ENCODE assay signal across 2 cellular contexts in the genomic region with DNA sequence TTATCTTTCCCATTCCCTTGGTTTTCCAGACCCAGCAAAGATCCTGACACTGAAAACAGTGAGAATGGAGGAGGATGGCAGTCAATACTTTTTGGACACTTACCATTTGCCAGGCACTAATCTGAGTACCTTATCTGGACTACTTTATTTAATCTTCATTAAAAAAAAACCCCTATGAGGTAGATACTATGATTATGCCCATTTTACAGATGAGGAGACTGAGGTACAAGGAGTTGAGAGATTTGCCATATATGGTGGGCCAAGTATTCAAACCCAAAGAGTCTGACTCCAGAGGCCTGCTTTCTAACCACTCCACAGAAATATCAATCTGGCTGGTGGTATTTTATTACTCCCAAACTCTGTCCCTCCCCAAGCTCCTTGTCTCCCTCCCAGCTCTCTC.
TF ChIP-seq lines count a peak whose summit lies in the region.

No MANE protein-coding gene starts in this region.

TF ChIP-seq in K562, 482 proteins besides CTCF, POLR2A, EP300 and RAD21:
- TF ChIP-seq RBM25 (IDR thresholded peaks at IDR 0.05; ENCODE audit: low read depth, low read length, severe bottlenecking) (peak; percentile 72), CC2D1A (IDR thresholded peaks at IDR 0.05) (no peak)

TF ChIP-seq in H1, 55 proteins besides CTCF, POLR2A, EP300 and RAD21:
- no peak for TF ChIP-seq YY1 (IDR thresholded peaks at IDR 0.05; ENCODE audit: low read depth, low read length)
- TF ChIP-seq CREB1 (IDR thresholded peaks at IDR 0.05): no peak
- TF ChIP-seq HDAC6 (IDR thresholded peaks at IDR 0.05; ENCODE audit: low read depth, low read length): no peak
- TF ChIP-seq TAF7 (optimal IDR thresholded peaks at IDR 0.05; ENCODE audit: borderline replicate concordance, low read depth, low read length): no peak
- peak; percentile 77; the same call in 1 of the 2 replicates for TF ChIP-seq KDM1A (IDR thresholded peaks at IDR 0.05; ENCODE audit: borderline replicate concordance, low read length)
- no peak for TF ChIP-seq PHF8 (conservative IDR thresholded peaks at IDR 0.05; ENCODE audit: low read depth, low read length)
- no peak for TF ChIP-seq TAF1 (IDR thresholded peaks at IDR 0.05; ENCODE audit: low read depth, low read length)
- TF ChIP-seq FOSL1 (IDR thresholded peaks at IDR 0.05; ENCODE audit: insufficient read depth, low read depth, low read length): no peak
